22 cellular contexts compared by ENCODE assay signal in genomic region chr20:31974296-31974695, GRCh38. TPM values are rescaled to one million over a fixed set of nuclear protein-coding genes. Genes with fewer than 3 reads are reported as not detected.
DNase-seq lines count a peak whose midpoint lies in the region; ATAC-seq, FAIRE-seq and TF ChIP-seq lines count a peak whose summit lies in the region.
"Had no signal": no experiment of that assay in that cellular context is flagged by ENCODE, and none has a peak within 500 bp of the region (broad histone marks: within the 10 kb centered on the region; RNA-seq: fewer than 3 reads in every experiment).

No MANE protein-coding gene starts in this region.

- H3K18ac ChIP-seq in H1 (ENCODE audit: extremely low read depth, low read length) = peak overlapping the region; percentile 1

- no peak overlapping the region for H4K8ac ChIP-seq in H1 (ENCODE audit: extremely low read depth, insufficient read depth, low read length)

- TF ChIP-seq POLR2A in H1 (IDR thresholded peaks at IDR 0.05; ENCODE audit: control extremely low read depth in 1 of 2, low read depth in 2 of 2, low read length in 2 of 2) = no peak

- H2BK12ac ChIP-seq in H1 (ENCODE audit: low read depth, low read length) = 0 out of 2 replicates have a peak overlapping the region, but pooled peaks have one; percentile 35

- no peak overlapping the region for H3K23ac ChIP-seq in H1 (ENCODE audit: insufficient read length)

- peaks cover 35% of the 10 kb centered on the region for H3K4me1 Mint-ChIP-seq in GM23338
- H3K4me1 Mint-ChIP-seq: CD4-positive, CD25-positive, alpha-beta regulatory T cell had no signal

- H3F3A ChIP-seq in GM23338 (replicated peaks; ENCODE audit: low read depth) (peaks cover 21% of the 10 kb centered on the region), neural cell (ENCODE audit: insufficient read depth, low read length, poor library complexity, severe bottlenecking) (no peaks in the 10 kb centered on the region)

- no peak overlapping the region for H2BK20ac ChIP-seq in H1 (ENCODE audit: low read length)

- H2AFZ ChIP-seq in GM23338 (no peak overlapping the region), H1 (ENCODE audit: low read length) (no peak overlapping the region), neural cell (ENCODE audit: low read depth, low read length) (no peak overlapping the region)

- POLR2A ChIA-PET in H1 (lab: Charles Lee; ENCODE audit: partially characterized antibody) = interaction anchor here (0.8 to 2.3 kb wide), 5 partner anchors 14 to 151 kb away, joined by 3 to 8 read pairs (median 3); no protein-coding TSS in a partner anchor

- H2BK15ac ChIP-seq in H1 (ENCODE audit: low read length) = no peak overlapping the region

- H2AK5ac ChIP-seq in H1 (ENCODE audit: low read depth, low read length) = no peak overlapping the region

- H4K5ac ChIP-seq in H1 (ENCODE audit: insufficient read length, low read depth, low read length) = no peak overlapping the region

- H3K4me2 ChIP-seq in BLaER1 (peak overlapping the region; percentile 87), GM23338 (peak overlapping the region; percentile 75), H1 (ENCODE audit: insufficient read depth in 1 of 2, low read depth in 2 of 2, low read length in 2 of 2) (peak overlapping the region; percentile 70; a peak in 3 of 4 replicates), neural cell (ENCODE audit: low read length) (no peak overlapping the region)
- H3K4me2 ChIP-seq: A549 had no signal

- peaks cover 95% of the 10 kb centered on the region for H3K4me1 ChIP-seq in BLaER1
- H3K4me1 ChIP-seq in GM23338 (ENCODE audit: insufficient read depth) = peaks cover 33% of the 10 kb centered on the region
- H3K4me1 ChIP-seq in H1 (replicated peaks in 1 of 4; ENCODE audit: control insufficient read depth in 3 of 4, insufficient read depth in 4 of 4, low read length in 3 of 4) = peaks cover 5 to 14% (median 10%) of the 10 kb centered on the region in 4 experiments
- H3K4me1 ChIP-seq: A549 had no signal

- TF ChIP-seq RAD21 in H1 (IDR thresholded peaks at IDR 0.05 in 1 of 2, conservative IDR thresholded peaks at IDR 0.05 in 1 of 2; ENCODE audit: low read depth in 2 of 2, low read length in 2 of 2) (no peak), neural cell (conservative IDR thresholded peaks at IDR 0.05) (no peak)

- no peaks in the 10 kb centered on the region for H3K27me3 ChIP-seq in BLaER1
- peaks cover 14% of the 10 kb centered on the region for H3K27me3 ChIP-seq in GM23338 (ENCODE audit: insufficient read depth)
- H3K27me3 ChIP-seq in H1 (replicated peaks in 1 of 4; ENCODE audit: control insufficient read depth in 3 of 4, extremely low read depth in 1 of 4, insufficient read depth in 3 of 4, low read length in 3 of 4) = peaks cover 0 to under 1% (median 0%) of the 10 kb centered on the region in 4 experiments; a peak in 2 of 7 replicates
- H3K27me3 ChIP-seq in neural cell (ENCODE audit: insufficient read depth, low read depth, low read length) = no peaks in the 10 kb centered on the region
- H3K27me3 ChIP-seq: BE2C had no signal

- TF ChIP-seq EP300 in H1 (IDR thresholded peaks at IDR 0.05; ENCODE audit: borderline replicate concordance in 1 of 2, low read depth in 2 of 2, low read length in 2 of 2) (no peak), neural cell (conservative IDR thresholded peaks at IDR 0.05; ENCODE audit: poor library complexity, severe bottlenecking) (no peak)

- WGBS in H1 (ENCODE audit: extremely low coverage in 1 of 2, insufficient coverage in 1 of 2, insufficient read length in 1 of 2, insufficient replicate concordance in 2 of 2, low coverage in 1 of 2, low lambda C conversion rate in 2 of 2, missing lambda C conversion rate in 1 of 2), 2 experiments = 84% methylated on average over 2 of the region's 2 CpGs; no CpG with 5 or more reads in 1 of the 2 experiments

- no peak overlapping the region; the same call in 1 of the 2 replicates for H3K27ac Mint-ChIP-seq in GM23338
- H3K27ac Mint-ChIP-seq: CD4-positive, CD25-positive, alpha-beta regulatory T cell; CD8-positive, alpha-beta T cell had no signal

- peaks cover 3% of the 10 kb centered on the region; the same call in 1 of the 3 replicates for H3K36me3 Mint-ChIP-seq in GM23338 (ENCODE audit: low read depth)
- H3K36me3 Mint-ChIP-seq: CD4-positive, CD25-positive, alpha-beta regulatory T cell; CD8-positive, alpha-beta T cell had no signal

- FAIRE-seq in H1 (lab: Jason Lieb, UNC) = no peak
- FAIRE-seq: A549, G401.6, GM12892 had no signal

- H3K4me3 Mint-ChIP-seq in GM23338 = no peak overlapping the region
- H3K4me3 Mint-ChIP-seq: CD4-positive, CD25-positive, alpha-beta regulatory T cell; CD8-positive, alpha-beta T cell had no signal

- H3K79me2 ChIP-seq in GM23338 (replicated peaks; ENCODE audit: insufficient read depth) (no peaks in the 10 kb centered on the region), H1 (ENCODE audit: control insufficient read depth in 1 of 2, insufficient read depth in 2 of 2, low read length in 2 of 2) (no peaks in the 10 kb centered on the region), neural cell (replicated peaks; ENCODE audit: insufficient read depth, low read length) (peaks cover 42% of the 10 kb centered on the region)

- H2BK5ac ChIP-seq in H1 (ENCODE audit: low read depth, low read length) = no peak overlapping the region

- H3K27ac ChIP-seq in BLaER1 (peak overlapping the region; percentile 76; the same call in 1 of the 2 replicates), GM23338 (ENCODE audit: low read depth) (peak overlapping the region; percentile 54), H1 (ENCODE audit: low read depth, low read length) (no peak overlapping the region), neural cell (ENCODE audit: low read length) (no peak overlapping the region)
- H3K27ac ChIP-seq: A549, C4-2B had no signal

- CTCF ChIA-PET in H1 (lab: Charles Lee; ENCODE audit: partially characterized antibody) = interaction anchor here (1.0 to 4.5 kb wide), 5 partner anchors 15 to 128 kb away, joined by 4 to 20 read pairs (median 4); no protein-coding TSS in a partner anchor

- H4K20me1 ChIP-seq in BLaER1 = no peaks in the 10 kb centered on the region
- peaks cover 19% of the 10 kb centered on the region for H4K20me1 ChIP-seq in GM23338 (replicated peaks; ENCODE audit: insufficient read depth)
- peaks cover 0 to under 1% of the 10 kb centered on the region in 2 experiments for H4K20me1 ChIP-seq in H1 (replicated peaks in 1 of 2; ENCODE audit: control insufficient read depth in 1 of 2, insufficient read depth in 2 of 2, low read length in 2 of 2)
- H4K20me1 ChIP-seq in neural cell (ENCODE audit: insufficient read depth) = peaks cover 3% of the 10 kb centered on the region

- peak overlapping the region; percentile 4 for H2BK120ac ChIP-seq in H1 (replicated peaks; ENCODE audit: low read depth, low read length)

- DNase-seq in GM23338 (ENCODE audit: low spot score) (no peak), H1 (ENCODE audit: low read depth in 1 of 2, low spot score in 2 of 2) (no peak), NCI-H510A (lab: John Stamatoyannopoulos, UW) (no peak), nucleus accumbens (lab: John Stamatoyannopoulos, UW) (no peak)
- no peak for DNase-seq in activated CD4-positive, alpha-beta T cell treated with anti-CD3 and anti-CD28 coated beads for 48 hours
- DNase-seq: 8988T; ACHN; AML-193; Caco-2; CD4-positive, CD25-positive, alpha-beta regulatory T cell; CD8-positive, alpha-beta T cell; DMS153; H9 had no signal

- H3K36me3 ChIP-seq in BLaER1 (no peaks in the 10 kb centered on the region), GM23338 (ENCODE audit: insufficient read depth) (no peaks in the 10 kb centered on the region), H1 (ENCODE audit: control insufficient read depth in 2 of 4, insufficient read depth in 4 of 4, low read length in 3 of 4) (no peaks in the 10 kb centered on the region), neural cell (ENCODE audit: insufficient read depth, low read length) (no peaks in the 10 kb centered on the region)
- H3K36me3 ChIP-seq: BE2C had no signal

- H3K9me3 ChIP-seq in BLaER1 (no peaks in the 10 kb centered on the region), H1 (ENCODE audit: insufficient read depth in 2 of 2, low read depth in 1 of 2, low read length in 1 of 2) (no peaks in the 10 kb centered on the region), neural cell (ENCODE audit: low read length) (no peaks in the 10 kb centered on the region)
- H3K9me3 ChIP-seq: A549, BE2C, Caco-2 had no signal

- no peak overlapping the region for H3K14ac ChIP-seq in H1 (ENCODE audit: insufficient read length)

- peaks cover 4% of the 10 kb centered on the region; the same call in 1 of the 2 replicates for H3K23me2 ChIP-seq in H1 (ENCODE audit: low read depth, low read length)

- H3K9ac ChIP-seq in BLaER1 = peak overlapping the region; percentile 46; the same call in 1 of the 2 replicates
- H3K9ac ChIP-seq in H1 (replicated peaks in 1 of 4; ENCODE audit: extremely low read depth in 1 of 4, low read depth in 3 of 4, low read length in 3 of 4) = no peak overlapping the region; a peak in 1 of 7 replicates
- H3K9ac ChIP-seq in neural cell (ENCODE audit: low read length) = no peak overlapping the region

- peak overlapping the region; percentile 33; the same call in 1 of the 2 replicates for H3K4me3 ChIP-seq in BLaER1
- H3K4me3 ChIP-seq in GM23338 = peak overlapping the region; percentile 48
- H3K4me3 ChIP-seq in H1 (ENCODE audit: extremely low read depth in 1 of 4, insufficient read depth in 2 of 4, low read depth in 3 of 4, low read length in 4 of 4) = peak overlapping the region in 2 of 4 experiments; percentile 10 to 41; a peak in 3 of 8 replicates
- H3K4me3 ChIP-seq in neural cell (ENCODE audit: low read length) = peak overlapping the region; percentile 53
- H3K4me3 ChIP-seq: A549 had no signal

- TF ChIP-seq CTCF in GM23338 (conservative IDR thresholded peaks at IDR 0.05; ENCODE audit: low read depth in 2 of 2) (no peak), H1 (IDR thresholded peaks at IDR 0.05; ENCODE audit: control extremely low read depth in 1 of 3, insufficient read depth in 1 of 3, low read depth in 1 of 3, low read length in 3 of 3) (no peak), neural cell (IDR thresholded peaks at IDR 0.05; ENCODE audit: poor library complexity, severe bottlenecking) (no peak)

- H3K9me2 ChIP-seq in GM23338 (ENCODE audit: insufficient read depth) = no peaks in the 10 kb centered on the region
- H3K9me2 ChIP-seq in neural cell (ENCODE audit: insufficient read depth, low read length) = no peaks in the 10 kb centered on the region

- no peak overlapping the region for H3K4ac ChIP-seq in H1 (replicated peaks; ENCODE audit: insufficient read length, low read depth, low read length)

- ATAC-seq in GM23338 = no peak
- ATAC-seq: A549; CD8-positive, alpha-beta T cell; HCT116 had no signal

- no peak overlapping the region for H4K91ac ChIP-seq in H1 (replicated peaks; ENCODE audit: insufficient read length, low read length)

- H3K79me1 ChIP-seq in H1 (ENCODE audit: low read depth, low read length) = no peaks in the 10 kb centered on the region

- peaks cover 11% of the 10 kb centered on the region for H3K27me3 Mint-ChIP-seq in GM23338 (ENCODE audit: insufficient read depth, low read depth, poor library complexity)

- no peak overlapping the region for H3K56ac ChIP-seq in H1 (replicated peaks; ENCODE audit: insufficient read length, low read depth, low read length)

- peaks cover 15% of the 10 kb centered on the region; the same call in 2 of the 3 replicates for H3K9me3 Mint-ChIP-seq in GM23338
- H3K9me3 Mint-ChIP-seq: CD8-positive, alpha-beta T cell; H9 had no signal

RNA-seq across cellular contexts. Expression of gene XKR7, which starts 6.3 kb away (rescaled TPM):
- total RNA-seq in GM23338 (2014; rRNA removed; shearing (Covaris generic)) = 3.0 and 3.9 TPM in 2 replicates
- polyA plus RNA-seq in GM23338 (2016; fragmentation: Nextera tagmentation; extraction: Ambion mirVana) (0.61 and 0.64 TPM in 2 replicates), H1 (2011; rRNA removed) (2.4 TPM in 2 replicates), neural cell (9.6 and 12.8 TPM in 2 replicates)
- 1.8 and 2.4 TPM in 2 replicates for total RNA-seq in H1 (2021; fragmentation: NEBNext Ultra II Directional; extraction: Animal tissue kit (Norgen Biotek cat#: 25700))
- 1.5 TPM for polyA plus RNA-seq in H1 (2011; cell fraction: cytosol; rRNA removed)
- 2.9 TPM for polyA plus RNA-seq in H1 (2011; cell fraction: nucleus; rRNA removed)
- 2.4 to 3.7 TPM (median 3.0 TPM) in 4 replicates for polyA plus RNA-seq in H1 (2012, experiment 1 of 2)
- polyA plus RNA-seq in H1 (2012, experiment 2 of 2) = 2.2 TPM
- 2.1 TPM for polyA plus RNA-seq in H1 (2013, experiment 1 of 2)
- polyA plus RNA-seq in H1 (2013, experiment 2 of 2) = 2.3 TPM
- 3.7 and 3.9 TPM in 2 replicates for polyA minus RNA-seq in H1 (2011; rRNA and poly(A)+ RNA removed)
- polyA minus RNA-seq in H1 (2011; cell fraction: cytosol; rRNA and poly(A)+ RNA removed) = 2.3 TPM
- 2.4 TPM for polyA minus RNA-seq in H1 (2011; cell fraction: nucleus; rRNA and poly(A)+ RNA removed)
- 41.1 and 43.8 TPM in 2 replicates for polyA minus RNA-seq in neural cell
- total RNA-seq: Caco-2; CD8-positive, alpha-beta T cell; H4 had no signal
- polyA plus RNA-seq: CD4-positive, CD25-positive, alpha-beta regulatory T cell had no signal

RNA-seq across cellular contexts. Expression of gene PDRG1, which starts 22.4 kb away (rescaled TPM):
- total RNA-seq in GM23338 (2014; rRNA removed; shearing (Covaris generic)) = 10.5 and 14.8 TPM in 2 replicates
- polyA plus RNA-seq in GM23338 (2016; fragmentation: Nextera tagmentation; extraction: Ambion mirVana) (27.8 and 28.4 TPM in 2 replicates), H1 (2011; rRNA removed) (20.1 and 20.8 TPM in 2 replicates), neural cell (50.6 and 57.5 TPM in 2 replicates)
- 14.2 and 14.5 TPM in 2 replicates for total RNA-seq in H1 (2021; fragmentation: NEBNext Ultra II Directional; extraction: Animal tissue kit (Norgen Biotek cat#: 25700))
- 26.4 TPM for polyA plus RNA-seq in H1 (2011; cell fraction: cytosol; rRNA removed)
- polyA plus RNA-seq in H1 (2011; cell fraction: nucleus; rRNA removed) = 15.8 TPM
- polyA plus RNA-seq in H1 (2012, experiment 1 of 2) = 25.2 to 36.8 TPM (median 30.7 TPM) in 4 replicates
- 22.0 TPM for polyA plus RNA-seq in H1 (2012, experiment 2 of 2)
- 10.7 TPM for polyA plus RNA-seq in H1 (2013, experiment 1 of 2)
- polyA plus RNA-seq in H1 (2013, experiment 2 of 2) = 11.2 TPM
- 6.0 and 7.3 TPM in 2 replicates for polyA minus RNA-seq in H1 (2011; rRNA and poly(A)+ RNA removed)
- 8.3 TPM for polyA minus RNA-seq in H1 (2011; cell fraction: cytosol; rRNA and poly(A)+ RNA removed)
- 5.7 TPM for polyA minus RNA-seq in H1 (2011; cell fraction: nucleus; rRNA and poly(A)+ RNA removed)
- polyA minus RNA-seq in neural cell = 16.6 and 17.2 TPM in 2 replicates

RNA-seq across cellular contexts. Expression of gene CCM2L, which starts 35.9 kb away (rescaled TPM):
- total RNA-seq in GM23338 (2014; rRNA removed; shearing (Covaris generic)) = 9.6 and 13.3 TPM in 2 replicates
- 4.9 and 6.4 TPM in 2 replicates for polyA plus RNA-seq in GM23338 (2016; fragmentation: Nextera tagmentation; extraction: Ambion mirVana)
- total RNA-seq in H1 (2021; fragmentation: NEBNext Ultra II Directional; extraction: Animal tissue kit (Norgen Biotek cat#: 25700)) = 5.5 and 6.0 TPM in 2 replicates
- polyA plus RNA-seq in H1 (2011; rRNA removed) = 15.8 and 23.1 TPM in 2 replicates
- polyA plus RNA-seq in H1 (2011; cell fraction: cytosol; rRNA removed) = 16.4 TPM
- 18.8 TPM for polyA plus RNA-seq in H1 (2011; cell fraction: nucleus; rRNA removed)
- polyA plus RNA-seq in H1 (2012, experiment 1 of 2) = 6.0 to 15.5 TPM (median 12.7 TPM) in 4 replicates
- 11.1 TPM for polyA plus RNA-seq in H1 (2012, experiment 2 of 2)
- polyA plus RNA-seq in H1 (2013, experiment 1 of 2) = 4.5 TPM
- 3.6 TPM for polyA plus RNA-seq in H1 (2013, experiment 2 of 2)
- 9.2 and 11.2 TPM in 2 replicates for polyA minus RNA-seq in H1 (2011; rRNA and poly(A)+ RNA removed)
- polyA minus RNA-seq in H1 (2011; cell fraction: cytosol; rRNA and poly(A)+ RNA removed) = 9.8 TPM
- polyA minus RNA-seq in H1 (2011; cell fraction: nucleus; rRNA and poly(A)+ RNA removed) = 9.6 TPM
- polyA plus RNA-seq in neural cell = 1.5 and 3.0 TPM in 2 replicates
- 1.7 and 2.2 TPM in 2 replicates for polyA minus RNA-seq in neural cell
- total RNA-seq: CD4-positive, CD25-positive, alpha-beta regulatory T cell; CD8-positive, alpha-beta T cell had no signal
- polyA plus RNA-seq: CD4-positive, CD25-positive, alpha-beta regulatory T cell had no signal

Comparison
In these comparisons a context has a peak if more than half of its experiments do, and no peak if none do; other contexts are left out.
1. H3K27ac ChIP-seq: peak in BLaER1 (single experiment) and GM23338 (single experiment); none in H1 (single experiment) and neural cell (single experiment).